Comparison of ENCODE assay signal across 8 cellular contexts in the genomic region with DNA sequence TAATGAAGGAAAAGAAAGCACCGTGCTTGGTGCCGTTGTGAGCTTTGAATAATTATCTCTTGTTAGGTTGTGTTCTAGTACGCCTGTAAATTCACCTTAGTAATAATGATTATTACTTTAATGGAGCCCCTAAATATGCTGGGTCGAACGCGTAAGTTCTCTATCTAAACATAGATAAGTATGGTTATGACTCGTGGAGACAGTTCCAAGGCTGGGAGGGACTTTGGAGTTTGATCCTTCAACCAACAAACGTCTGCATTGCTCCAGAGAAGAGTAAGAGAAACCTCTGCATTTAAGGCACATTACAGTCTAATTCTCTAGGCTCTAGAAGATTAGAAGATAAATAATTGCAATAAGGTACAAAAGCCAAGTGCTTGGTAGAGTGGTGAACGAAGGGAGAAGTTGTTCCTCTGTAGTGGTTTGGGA. TPM values are rescaled to one million over a fixed set of nuclear protein-coding genes. Genes with fewer than 3 reads are reported as not detected.
A peak's percentile ranks its signal among the peaks of the same experiment; 100 is the strongest.
DNase-seq lines count a peak whose midpoint lies in the region; ATAC-seq and TF ChIP-seq lines count a peak whose summit lies in the region.

No MANE protein-coding gene starts in this region.

- no peaks in the 10 kb centered on the region for H3K27me3 Mint-ChIP-seq in Calu3 (ENCODE audit: unreplicated experiment)
- H3K27me3 Mint-ChIP-seq in neural progenitor cell (ENCODE audit: insufficient read depth, low read depth): peaks cover 8% of the 10 kb centered on the region

- WGBS in esophagus, 2 donors: 4% methylated on average over 9 of the region's 9 CpGs

- H3K27ac Mint-ChIP-seq in Calu3 (ENCODE audit: unreplicated experiment): peak overlapping the region; percentile 90
- H3K27ac Mint-ChIP-seq in neural progenitor cell: peak overlapping the region; percentile 99

- H3K4me3 Mint-ChIP-seq in Calu3 (ENCODE audit: low read depth, unreplicated experiment) (peak overlapping the region; percentile 87), neural progenitor cell (peak overlapping the region; percentile 97)

- CTCF ChIA-PET in Calu3 (lab: Charles Lee): interaction anchor here (0.6 to 2.9 kb wide), 3 partner anchors 83 to 138 kb away, joined by 3 to 39 read pairs (median 15); no protein-coding TSS in a partner anchor

- in situ Hi-C loops in HAP-1 (cut with MboI; ENCODE audit: low sequenced_read_pairs): no loop called here
- in situ Hi-C loops in SK-MEL-5 (cut with HindIII; ENCODE audit: low pct_unique_long_range_greater_than_20kb, low sequenced_read_pairs): no loop called here

- H3K4me1 ChIP-seq in HAP-1 (peaks cover 14% of the 10 kb centered on the region), esophagus (ENCODE audit: control insufficient read depth in 2 of 2, insufficient read depth in 2 of 2, low read length in 1 of 2) (no peaks in the 10 kb centered on the region), neural progenitor cell (peaks cover 23% of the 10 kb centered on the region)

- H4K20me1 ChIP-seq in neural progenitor cell (ENCODE audit: low read depth): peaks cover 16% of the 10 kb centered on the region

- H3K9me3 ChIP-seq in HAP-1 (no peaks in the 10 kb centered on the region), esophagus (ENCODE audit: control insufficient read depth in 2 of 2, insufficient read depth in 1 of 2, low read depth in 1 of 2, low read length in 1 of 2) (no peaks in the 10 kb centered on the region), neural progenitor cell (ENCODE audit: low read depth) (peaks cover 16% of the 10 kb centered on the region)

- peak overlapping the region; percentile 97 for H2AFZ ChIP-seq in neural progenitor cell (replicated peaks)

- H3K4me1 Mint-ChIP-seq in Calu3 (ENCODE audit: low read depth, unreplicated experiment) (peaks cover 34% of the 10 kb centered on the region), neural progenitor cell (peaks cover 28% of the 10 kb centered on the region)

- H3K9me3 Mint-ChIP-seq in Calu3 (ENCODE audit: low read depth, unreplicated experiment): peaks cover 5% of the 10 kb centered on the region
- peaks cover 30% of the 10 kb centered on the region for H3K9me3 Mint-ChIP-seq in neural progenitor cell

- H3K36me3 Mint-ChIP-seq in Calu3 (ENCODE audit: insufficient read depth, unreplicated experiment) (peaks cover 37% of the 10 kb centered on the region), neural progenitor cell (peaks cover 35% of the 10 kb centered on the region)

- peak; percentile 34 for DNase-seq in Calu3
- DNase-seq in HAP-1 (ENCODE audit: low spot score in 2 of 2): no peak
- DNase-seq in SK-MEL-5 (ENCODE audit: low read depth, low spot score): peak; percentile 17
- no peak for DNase-seq in neural progenitor cell (ENCODE audit: low spot score)
- no peak for DNase-seq in UCSD-AML1 (lab: John Stamatoyannopoulos, UW; ENCODE audit: unreplicated experiment)

- H3K79me2 ChIP-seq in neural progenitor cell (ENCODE audit: low read depth): peaks cover 39% of the 10 kb centered on the region

- H3K9ac ChIP-seq in neural progenitor cell: no peak overlapping the region

- peak overlapping the region; percentile 97 for H3K4me2 ChIP-seq in neural progenitor cell

- H3K27me3 ChIP-seq in HAP-1 (ENCODE audit: low read depth) (no peaks in the 10 kb centered on the region), esophagus (ENCODE audit: control insufficient read depth in 1 of 2, insufficient read depth in 2 of 2, low read length in 2 of 2) (no peaks in the 10 kb centered on the region), neural progenitor cell (no peaks in the 10 kb centered on the region)

- ATAC-seq in HG03025 (IDR thresholded peaks at IDR 0.05; ENCODE audit: low FRiP score, unreplicated experiment) (no peak), GM21390 (IDR thresholded peaks at IDR 0.05; ENCODE audit: unreplicated experiment) (no peak)

- TSS peak; percentile 81 for BruUV-seq in Calu3 (replicated peaks; lab: Mats Ljungman, UMichigan)

- intact Hi-C loops in Calu3 (cut with micrococcal nuclease; ENCODE audit: unreplicated experiment): loop anchor here (1.0 kb wide), 1 partner anchor 84 kb away; no protein-coding TSS in a partner anchor

- H3K36me3 ChIP-seq in HAP-1 (replicated peaks): peaks cover 16% of the 10 kb centered on the region
- no peaks in the 10 kb centered on the region for H3K36me3 ChIP-seq in esophagus (ENCODE audit: control insufficient read depth in 2 of 2, insufficient read depth in 2 of 2, low read length in 1 of 2)
- peaks cover 8% of the 10 kb centered on the region for H3K36me3 ChIP-seq in neural progenitor cell

- H3K27ac ChIP-seq in esophagus (ENCODE audit: low read depth in 2 of 2, low read length in 1 of 2) (peak overlapping the region; percentile 86 to 95), neural progenitor cell (no peak overlapping the region)

- H3K4me3 ChIP-seq in HAP-1 (peak overlapping the region; percentile 94), esophagus (ENCODE audit: low read depth in 1 of 2, low read length in 2 of 2) (peak overlapping the region; percentile 87 to 89), neural progenitor cell (peak overlapping the region; percentile 83)

- no peak for TF ChIP-seq CTCF in Calu3 (IDR thresholded peaks at IDR 0.05; ENCODE audit: unreplicated experiment)
- TF ChIP-seq CTCF in neural progenitor cell (IDR thresholded peaks at IDR 0.05): no peak

- H3F3A ChIP-seq in neural progenitor cell (ENCODE audit: low read depth): peaks cover 18% of the 10 kb centered on the region

RNA-seq across cellular contexts. Expression of a gene that starts 0.5 kb away (rescaled TPM):
- total RNA-seq in Calu3 (2022) (74.5 and 78.9 TPM in 2 replicates), neural progenitor cell (ENCODE audit: low replicate concordance) (9.6 and 12.0 TPM in 2 replicates)
- total RNA-seq in SK-MEL-5 (2014; rRNA removed; shearing (Covaris generic)): 27.6 and 34.1 TPM in 2 replicates
- polyA plus RNA-seq in SK-MEL-5 (2015; cell fraction: cytosol; rRNA removed): 22.7 and 24.7 TPM in 2 replicates
- polyA plus RNA-seq in SK-MEL-5 (2015; cell fraction: nucleus; rRNA removed): 3.5 and 6.0 TPM in 2 replicates
- polyA plus RNA-seq in esophagus: 10 to 100 TPM in 1 of 2 donors, 1 to 10 TPM in 1; 8.7 to 21.8 TPM

RNA-seq across cellular contexts. Expression of a gene that starts 0.7 kb away (rescaled TPM):
- total RNA-seq in Calu3 (2022) (71.7 and 72.9 TPM in 2 replicates), neural progenitor cell (ENCODE audit: low replicate concordance) (31.8 and 49.9 TPM in 2 replicates)
- 22.0 and 27.1 TPM in 2 replicates for total RNA-seq in SK-MEL-5 (2014; rRNA removed; shearing (Covaris generic))
- polyA plus RNA-seq in SK-MEL-5 (2015; cell fraction: cytosol; rRNA removed): 30.6 and 31.5 TPM in 2 replicates
- polyA plus RNA-seq in SK-MEL-5 (2015; cell fraction: nucleus; rRNA removed): 33.1 and 49.4 TPM in 2 replicates
- polyA plus RNA-seq in esophagus: 10 to 100 TPM; 13.9 to 14.2 TPM

RNA-seq across cellular contexts. Expression of a gene that starts 21.4 kb away (rescaled TPM):
- total RNA-seq in Calu3 (2022) (4.3 and 4.5 TPM in 2 replicates), neural progenitor cell (ENCODE audit: low replicate concordance) (0.12 and 0.34 TPM in 2 replicates)
- 0.03 and 0.11 TPM in 2 replicates for total RNA-seq in SK-MEL-5 (2014; rRNA removed; shearing (Covaris generic))
- 0.06 and 0.11 TPM in 2 replicates for polyA plus RNA-seq in SK-MEL-5 (2015; cell fraction: cytosol; rRNA removed)
- polyA plus RNA-seq in SK-MEL-5 (2015; cell fraction: nucleus; rRNA removed): 0.42 and 0.48 TPM in 2 replicates
- polyA plus RNA-seq in esophagus: under 1 TPM in 1 of 2 donors, not detected in 1; 0.01 TPM

RNA-seq across cellular contexts. Expression of a gene that starts 51.6 kb away (rescaled TPM):
- total RNA-seq in Calu3 (2022) (334 and 370 TPM in 2 replicates), neural progenitor cell (ENCODE audit: low replicate concordance) (71.5 and 82.3 TPM in 2 replicates)
- 108 and 114 TPM in 2 replicates for total RNA-seq in SK-MEL-5 (2014; rRNA removed; shearing (Covaris generic))
- 90.8 and 141 TPM in 2 replicates for polyA plus RNA-seq in SK-MEL-5 (2015; cell fraction: cytosol; rRNA removed)
- 267 and 374 TPM in 2 replicates for polyA plus RNA-seq in SK-MEL-5 (2015; cell fraction: nucleus; rRNA removed)
- 10 to 100 TPM; 37.4 to 40.2 TPM for polyA plus RNA-seq in esophagus

Comparison
In these comparisons a context has a peak if more than half of its experiments do, and no peak if none do; other contexts are left out.
1. DNase-seq: peak in Calu3 (single experiment) and SK-MEL-5 (single experiment); none in HAP-1 (0 of 2), neural progenitor cell (single experiment) and UCSD-AML1 (single experiment).
2. Peak in every context shown above with its lines, with median percentiles within 50 percentile points of each other: H3K4me3 ChIP-seq.